7 cellular contexts compared by ENCODE assay signal in genomic region chr7:150428671-150429451, GRCh38. TPM values are rescaled to one million over a fixed set of nuclear protein-coding genes. Genes with fewer than 3 reads are reported as not detected.
DNase-seq lines count a peak whose midpoint lies in the region; ATAC-seq and TF ChIP-seq lines count a peak whose summit lies in the region.

No MANE protein-coding gene starts in this region.

- peaks cover 12% of the 10 kb centered on the region for H3K27me3 Mint-ChIP-seq in MCF 10A (ENCODE audit: insufficient read depth, unreplicated experiment)

- H3K9me3 Mint-ChIP-seq in MCF 10A (ENCODE audit: unreplicated experiment) = no peaks in the 10 kb centered on the region

- H3K36me3 Mint-ChIP-seq in MCF 10A (ENCODE audit: insufficient read depth, unreplicated experiment) = no peaks in the 10 kb centered on the region

- CTCF ChIA-PET in MCF 10A (lab: Yijun Ruan, JAX) = interaction anchor here (0.6 to 1.2 kb wide), 5 partner anchors 8 to 1355 kb away, joined by 3 to 4 read pairs (median 3); partner anchors contain the start of gene GIMAP8

- POLR2A ChIA-PET in MCF 10A (lab: Yijun Ruan, JAX) = no interaction called here

- no peak for TF ChIP-seq POLR2A in GM18505 (IDR thresholded peaks at IDR 0.05; ENCODE audit: borderline replicate concordance, extremely low read depth, insufficient read depth, insufficient read length)

- peaks cover 8% of the 10 kb centered on the region for H3K4me1 Mint-ChIP-seq in MCF 10A (ENCODE audit: insufficient read depth, unreplicated experiment)

- intact Hi-C loops in MCF 10A (cut with micrococcal nuclease) = no loop called here

- ATAC-seq in GM18505 (IDR thresholded peaks at IDR 0.05; ENCODE audit: unreplicated experiment) (peak; percentile 45), HG02798 (IDR thresholded peaks at IDR 0.05; ENCODE audit: poor library complexity, unreplicated experiment) (peak; percentile 40), GM21717 (IDR thresholded peaks at IDR 0.05; ENCODE audit: unreplicated experiment) (no peak), GM21619 (IDR thresholded peaks at IDR 0.05; ENCODE audit: unreplicated experiment) (no peak)

- H3K27ac Mint-ChIP-seq in MCF 10A (ENCODE audit: low read depth, unreplicated experiment) = no peak overlapping the region

- no TSS peak for BruUV-seq in MCF 10A (replicated peaks; lab: Mats Ljungman, UMichigan)

- no peak overlapping the region for H3K4me3 Mint-ChIP-seq in MCF 10A (ENCODE audit: unreplicated experiment)

- no peak for TF ChIP-seq CTCF in MCF 10A (IDR thresholded peaks at IDR 0.05; ENCODE audit: unreplicated experiment)

- peak; percentile 81 to 91 for DNase-seq in NCI-H524 (lab: John Stamatoyannopoulos, UW)
- peak; percentile 90 for DNase-seq in MCF 10A (ENCODE audit: unreplicated experiment)
- peak; percentile 65 for DNase-seq in mucosa of gallbladder (ENCODE audit: low spot score)

RNA-seq across cellular contexts. Expression of gene GIMAP8, which starts 21.6 kb away (rescaled TPM):
- total RNA-seq in MCF 10A (2022) = not detected in 2 replicates
- 11.4 TPM for total RNA-seq in mucosa of gallbladder

RNA-seq across cellular contexts. Expression of gene ZNF775, which starts 49.7 kb away (rescaled TPM):
- total RNA-seq in MCF 10A (2022) = 1.7 and 2.0 TPM in 2 replicates
- total RNA-seq in mucosa of gallbladder = 9.4 TPM

Comparison
In these comparisons a context has a peak if more than half of its experiments do, and no peak if none do; other contexts are left out.
1. ATAC-seq: peak in GM18505 (single experiment) and HG02798 (single experiment); none in GM21717 (single experiment) and GM21619 (single experiment).
2. RNA of gene GIMAP8, which starts 21.6 kb away (total RNA-seq): 11.4 TPM in mucosa of gallbladder (single experiment); not detected in MCF 10A; every median in the first group is over 10 times any median in the second.
3. Peak in every context shown above with its lines, with median percentiles within 50 percentile points of each other: DNase-seq.